ENCODE assay signal across 18 cellular contexts in the genomic region with DNA sequence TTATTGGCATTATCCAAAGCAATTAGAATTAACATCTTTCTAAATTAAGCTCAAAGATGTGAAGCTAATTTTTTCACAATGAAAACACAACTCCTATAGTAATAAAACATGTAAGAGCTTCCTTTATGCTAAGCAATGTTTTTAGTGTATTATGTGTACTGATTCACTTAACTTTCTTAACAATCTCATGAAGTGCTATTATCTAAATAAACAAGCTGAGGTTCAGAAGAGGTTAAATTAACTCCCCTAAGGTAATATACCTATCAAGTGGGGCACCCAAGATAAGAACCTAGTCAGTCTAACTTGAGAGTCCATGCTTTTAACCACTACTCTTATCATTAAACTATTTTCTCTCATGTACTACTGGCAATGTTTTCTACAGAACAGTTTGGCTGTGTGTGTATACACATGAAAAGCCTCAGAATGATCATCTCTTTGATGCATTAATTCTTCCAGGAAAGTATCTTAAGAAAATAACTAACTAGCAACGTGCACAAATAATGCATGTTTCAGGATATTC.
"Had no signal": no experiment of that assay in that cellular context is flagged by ENCODE, and none has a peak within 500 bp of the region (broad histone marks: within the 10 kb centered on the region; RNA-seq: fewer than 3 reads in every experiment).

No MANE protein-coding gene starts in this region.

- H3K27me3 Mint-ChIP-seq: central memory CD8-positive, alpha-beta T cell; naive B cell had no signal

- ATAC-seq: activated CD4-positive, CD25-positive, alpha-beta regulatory T cell treated with anti-CD3 and anti-CD28 coated beads, Interleukin-2, amount 50 U/mL, for 24 hours; body of pancreas; gastroesophageal sphincter had no signal

- H3K4me1 ChIP-seq: body of pancreas had no signal

- H3K27ac ChIP-seq: body of pancreas, gastroesophageal sphincter, stomach, thoracic aorta had no signal

- H3K4me3 ChIP-seq: body of pancreas, gastroesophageal sphincter, lung, stomach, thoracic aorta had no signal

- DNase-seq: activated CD8-positive, alpha-beta memory T cell treated with anti-CD3 and anti-CD28 coated beads for 24 hours; activated naive CD4-positive, alpha-beta T cell; body of pancreas; effector memory CD4-positive, alpha-beta T cell; hippocampal formation; kidney glomerular epithelial cell; naive B cell; retina; stimulated activated CD4-positive, alpha-beta T cell treated with anti-CD3 and anti-CD28 coated beads, Interleukin-15, amount 100 ng/mL, for 24 hours; stimulated activated CD4-positive, alpha-beta T cell treated with anti-CD3 and anti-CD28 coated beads, Interleukin-4, amount 100 ng/mL, for 4 hours; stomach had no signal

- H3K4me3 Mint-ChIP-seq: central memory CD8-positive, alpha-beta T cell; naive B cell; T-helper 2 cell treated with Interferon-gamma antibody and Interleukin-4, amounts not matched to agents 5 μg/mL and 100 μg/mL, for 36 hours had no signal

- H3K27me3 ChIP-seq: body of pancreas, gastroesophageal sphincter, neutrophil, stomach had no signal

- H3K9me3 Mint-ChIP-seq: central memory CD8-positive, alpha-beta T cell; naive B cell; T-helper 2 cell treated with Interferon-gamma antibody and Interleukin-4, amounts not matched to agents 5 μg/mL and 100 μg/mL, for 36 hours had no signal

- H3K9me3 ChIP-seq: body of pancreas, gastroesophageal sphincter, neutrophil, stomach, thoracic aorta had no signal
